In the genomic region with DNA sequence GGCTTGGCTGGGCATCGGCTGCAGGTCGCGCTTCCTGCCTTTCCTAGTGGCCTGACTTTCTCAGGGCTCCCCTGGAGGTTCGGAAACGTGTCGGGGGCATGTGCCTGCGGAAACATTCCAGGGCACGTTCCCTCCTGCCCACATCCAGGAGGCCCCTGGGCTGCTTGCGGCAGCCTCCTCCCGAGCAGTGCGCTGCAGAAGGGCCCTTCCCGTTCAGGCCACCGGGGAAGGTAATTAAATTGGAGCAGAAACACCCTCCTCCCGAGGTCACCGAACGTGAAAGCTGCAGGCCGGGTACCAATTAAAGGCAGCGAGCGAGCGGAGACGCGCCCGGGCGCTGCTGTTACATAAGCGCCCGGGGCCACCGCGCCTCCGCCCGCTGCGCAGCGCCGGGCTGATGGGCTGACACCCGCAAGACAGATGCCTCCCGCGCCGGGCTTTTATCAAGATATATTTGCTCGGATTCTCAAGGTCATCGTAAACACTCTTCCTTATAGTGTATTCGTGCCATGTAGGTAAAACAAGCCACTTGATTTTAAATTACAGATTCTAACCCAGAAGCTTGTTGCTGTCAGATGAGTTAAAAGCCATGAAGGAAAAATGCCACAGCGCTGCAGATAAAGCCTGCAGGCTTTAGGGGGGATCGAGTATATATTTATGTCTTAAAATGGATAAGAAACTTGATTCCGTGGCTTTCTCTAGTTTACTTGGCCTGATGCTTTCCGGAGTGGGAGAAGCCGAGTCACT, we compare ENCODE assay signal across 1 cellular context.
TF ChIP-seq lines count a peak whose summit lies in the region.

No MANE protein-coding gene starts in this region.

TF ChIP-seq in HepG2, 621 proteins besides CTCF, POLR2A, EP300 and RAD21 (continued from another document):
- TF ChIP-seq, protein P1, sequence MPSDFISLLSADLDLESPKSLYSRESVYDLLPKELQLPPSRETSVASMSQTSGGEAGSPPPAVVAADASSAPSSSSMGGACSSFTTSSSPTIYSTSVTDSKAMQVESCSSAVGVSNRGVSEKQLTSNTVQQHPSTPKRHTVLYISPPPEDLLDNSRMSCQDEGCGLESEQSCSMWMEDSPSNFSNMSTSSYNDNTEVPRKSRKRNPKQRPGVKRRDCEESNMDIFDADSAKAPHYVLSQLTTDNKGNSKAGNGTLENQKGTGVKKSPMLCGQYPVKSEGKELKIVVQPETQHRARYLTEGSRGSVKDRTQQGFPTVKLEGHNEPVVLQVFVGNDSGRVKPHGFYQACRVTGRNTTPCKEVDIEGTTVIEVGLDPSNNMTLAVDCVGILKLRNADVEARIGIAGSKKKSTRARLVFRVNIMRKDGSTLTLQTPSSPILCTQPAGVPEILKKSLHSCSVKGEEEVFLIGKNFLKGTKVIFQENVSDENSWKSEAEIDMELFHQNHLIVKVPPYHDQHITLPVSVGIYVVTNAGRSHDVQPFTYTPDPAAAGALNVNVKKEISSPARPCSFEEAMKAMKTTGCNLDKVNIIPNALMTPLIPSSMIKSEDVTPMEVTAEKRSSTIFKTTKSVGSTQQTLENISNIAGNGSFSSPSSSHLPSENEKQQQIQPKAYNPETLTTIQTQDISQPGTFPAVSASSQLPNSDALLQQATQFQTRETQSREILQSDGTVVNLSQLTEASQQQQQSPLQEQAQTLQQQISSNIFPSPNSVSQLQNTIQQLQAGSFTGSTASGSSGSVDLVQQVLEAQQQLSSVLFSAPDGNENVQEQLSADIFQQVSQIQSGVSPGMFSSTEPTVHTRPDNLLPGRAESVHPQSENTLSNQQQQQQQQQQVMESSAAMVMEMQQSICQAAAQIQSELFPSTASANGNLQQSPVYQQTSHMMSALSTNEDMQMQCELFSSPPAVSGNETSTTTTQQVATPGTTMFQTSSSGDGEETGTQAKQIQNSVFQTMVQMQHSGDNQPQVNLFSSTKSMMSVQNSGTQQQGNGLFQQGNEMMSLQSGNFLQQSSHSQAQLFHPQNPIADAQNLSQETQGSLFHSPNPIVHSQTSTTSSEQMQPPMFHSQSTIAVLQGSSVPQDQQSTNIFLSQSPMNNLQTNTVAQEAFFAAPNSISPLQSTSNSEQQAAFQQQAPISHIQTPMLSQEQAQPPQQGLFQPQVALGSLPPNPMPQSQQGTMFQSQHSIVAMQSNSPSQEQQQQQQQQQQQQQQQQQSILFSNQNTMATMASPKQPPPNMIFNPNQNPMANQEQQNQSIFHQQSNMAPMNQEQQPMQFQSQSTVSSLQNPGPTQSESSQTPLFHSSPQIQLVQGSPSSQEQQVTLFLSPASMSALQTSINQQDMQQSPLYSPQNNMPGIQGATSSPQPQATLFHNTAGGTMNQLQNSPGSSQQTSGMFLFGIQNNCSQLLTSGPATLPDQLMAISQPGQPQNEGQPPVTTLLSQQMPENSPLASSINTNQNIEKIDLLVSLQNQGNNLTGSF (CRISPR knock-in tag; IDR thresholded peaks at IDR 0.05), result no peak
- TF ChIP-seq, protein P2, sequence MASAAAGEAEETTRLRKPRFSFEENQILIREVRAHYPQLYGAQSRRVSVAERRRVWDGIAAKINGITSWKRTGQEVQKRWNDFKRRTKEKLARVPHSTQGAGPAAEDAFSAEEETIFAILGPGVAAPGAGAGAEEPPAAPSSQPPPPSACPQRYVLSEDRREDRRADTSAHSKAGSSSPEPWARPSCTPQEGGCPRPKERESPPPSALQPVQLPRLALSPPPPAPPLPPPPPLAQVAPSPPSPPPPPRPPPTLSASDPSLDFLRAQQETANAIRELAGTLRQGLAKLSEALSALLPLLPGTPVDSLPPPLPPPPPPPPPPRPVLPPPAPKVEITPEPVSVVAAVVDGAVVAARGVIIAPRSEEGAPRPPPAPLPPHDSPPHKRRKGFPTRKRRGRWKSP (CRISPR knock-in tag; IDR thresholded peaks at IDR 0.05), result 0 out of 2 replicates have a peak, but pooled peaks have one; percentile 42
- TF ChIP-seq, protein P3, sequence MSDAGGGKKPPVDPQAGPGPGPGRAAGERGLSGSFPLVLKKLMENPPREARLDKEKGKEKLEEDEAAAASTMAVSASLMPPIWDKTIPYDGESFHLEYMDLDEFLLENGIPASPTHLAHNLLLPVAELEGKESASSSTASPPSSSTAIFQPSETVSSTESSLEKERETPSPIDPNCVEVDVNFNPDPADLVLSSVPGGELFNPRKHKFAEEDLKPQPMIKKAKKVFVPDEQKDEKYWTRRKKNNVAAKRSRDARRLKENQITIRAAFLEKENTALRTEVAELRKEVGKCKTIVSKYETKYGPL (CRISPR knock-in tag; IDR thresholded peaks at IDR 0.05), result 0 out of 2 replicates have a peak, but pooled peaks have one; percentile 29
- TF ChIP-seq, protein P4, sequence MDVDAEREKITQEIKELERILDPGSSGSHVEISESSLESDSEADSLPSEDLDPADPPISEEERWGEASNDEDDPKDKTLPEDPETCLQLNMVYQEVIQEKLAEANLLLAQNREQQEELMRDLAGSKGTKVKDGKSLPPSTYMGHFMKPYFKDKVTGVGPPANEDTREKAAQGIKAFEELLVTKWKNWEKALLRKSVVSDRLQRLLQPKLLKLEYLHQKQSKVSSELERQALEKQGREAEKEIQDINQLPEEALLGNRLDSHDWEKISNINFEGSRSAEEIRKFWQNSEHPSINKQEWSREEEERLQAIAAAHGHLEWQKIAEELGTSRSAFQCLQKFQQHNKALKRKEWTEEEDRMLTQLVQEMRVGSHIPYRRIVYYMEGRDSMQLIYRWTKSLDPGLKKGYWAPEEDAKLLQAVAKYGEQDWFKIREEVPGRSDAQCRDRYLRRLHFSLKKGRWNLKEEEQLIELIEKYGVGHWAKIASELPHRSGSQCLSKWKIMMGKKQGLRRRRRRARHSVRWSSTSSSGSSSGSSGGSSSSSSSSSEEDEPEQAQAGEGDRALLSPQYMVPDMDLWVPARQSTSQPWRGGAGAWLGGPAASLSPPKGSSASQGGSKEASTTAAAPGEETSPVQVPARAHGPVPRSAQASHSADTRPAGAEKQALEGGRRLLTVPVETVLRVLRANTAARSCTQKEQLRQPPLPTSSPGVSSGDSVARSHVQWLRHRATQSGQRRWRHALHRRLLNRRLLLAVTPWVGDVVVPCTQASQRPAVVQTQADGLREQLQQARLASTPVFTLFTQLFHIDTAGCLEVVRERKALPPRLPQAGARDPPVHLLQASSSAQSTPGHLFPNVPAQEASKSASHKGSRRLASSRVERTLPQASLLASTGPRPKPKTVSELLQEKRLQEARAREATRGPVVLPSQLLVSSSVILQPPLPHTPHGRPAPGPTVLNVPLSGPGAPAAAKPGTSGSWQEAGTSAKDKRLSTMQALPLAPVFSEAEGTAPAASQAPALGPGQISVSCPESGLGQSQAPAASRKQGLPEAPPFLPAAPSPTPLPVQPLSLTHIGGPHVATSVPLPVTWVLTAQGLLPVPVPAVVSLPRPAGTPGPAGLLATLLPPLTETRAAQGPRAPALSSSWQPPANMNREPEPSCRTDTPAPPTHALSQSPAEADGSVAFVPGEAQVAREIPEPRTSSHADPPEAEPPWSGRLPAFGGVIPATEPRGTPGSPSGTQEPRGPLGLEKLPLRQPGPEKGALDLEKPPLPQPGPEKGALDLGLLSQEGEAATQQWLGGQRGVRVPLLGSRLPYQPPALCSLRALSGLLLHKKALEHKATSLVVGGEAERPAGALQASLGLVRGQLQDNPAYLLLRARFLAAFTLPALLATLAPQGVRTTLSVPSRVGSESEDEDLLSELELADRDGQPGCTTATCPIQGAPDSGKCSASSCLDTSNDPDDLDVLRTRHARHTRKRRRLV (CRISPR knock-in tag; IDR thresholded peaks at IDR 0.05), result no peak
- TF ChIP-seq, protein P5, sequence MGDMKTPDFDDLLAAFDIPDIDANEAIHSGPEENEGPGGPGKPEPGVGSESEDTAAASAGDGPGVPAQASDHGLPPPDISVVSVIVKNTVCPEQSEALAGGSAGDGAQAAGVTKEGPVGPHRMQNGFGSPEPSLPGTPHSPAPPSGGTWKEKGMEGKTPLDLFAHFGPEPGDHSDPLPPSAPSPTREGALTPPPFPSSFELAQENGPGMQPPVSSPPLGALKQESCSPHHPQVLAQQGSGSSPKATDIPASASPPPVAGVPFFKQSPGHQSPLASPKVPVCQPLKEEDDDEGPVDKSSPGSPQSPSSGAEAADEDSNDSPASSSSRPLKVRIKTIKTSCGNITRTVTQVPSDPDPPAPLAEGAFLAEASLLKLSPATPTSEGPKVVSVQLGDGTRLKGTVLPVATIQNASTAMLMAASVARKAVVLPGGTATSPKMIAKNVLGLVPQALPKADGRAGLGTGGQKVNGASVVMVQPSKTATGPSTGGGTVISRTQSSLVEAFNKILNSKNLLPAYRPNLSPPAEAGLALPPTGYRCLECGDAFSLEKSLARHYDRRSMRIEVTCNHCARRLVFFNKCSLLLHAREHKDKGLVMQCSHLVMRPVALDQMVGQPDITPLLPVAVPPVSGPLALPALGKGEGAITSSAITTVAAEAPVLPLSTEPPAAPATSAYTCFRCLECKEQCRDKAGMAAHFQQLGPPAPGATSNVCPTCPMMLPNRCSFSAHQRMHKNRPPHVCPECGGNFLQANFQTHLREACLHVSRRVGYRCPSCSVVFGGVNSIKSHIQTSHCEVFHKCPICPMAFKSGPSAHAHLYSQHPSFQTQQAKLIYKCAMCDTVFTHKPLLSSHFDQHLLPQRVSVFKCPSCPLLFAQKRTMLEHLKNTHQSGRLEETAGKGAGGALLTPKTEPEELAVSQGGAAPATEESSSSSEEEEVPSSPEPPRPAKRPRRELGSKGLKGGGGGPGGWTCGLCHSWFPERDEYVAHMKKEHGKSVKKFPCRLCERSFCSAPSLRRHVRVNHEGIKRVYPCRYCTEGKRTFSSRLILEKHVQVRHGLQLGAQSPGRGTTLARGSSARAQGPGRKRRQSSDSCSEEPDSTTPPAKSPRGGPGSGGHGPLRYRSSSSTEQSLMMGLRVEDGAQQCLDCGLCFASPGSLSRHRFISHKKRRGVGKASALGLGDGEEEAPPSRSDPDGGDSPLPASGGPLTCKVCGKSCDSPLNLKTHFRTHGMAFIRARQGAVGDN (CRISPR knock-in tag; IDR thresholded peaks at IDR 0.05), result peak; percentile 26; the same call in 1 of the 2 replicates
- TF ChIP-seq CCAR2 (optimal IDR thresholded peaks at IDR 0.05; ENCODE audit: low read depth, low read length), result no peak
